ENCODE assay signal across 8 cellular contexts in genomic region chr19:52336976-52337375, GRCh38. TPM values are rescaled to one million over a fixed set of nuclear protein-coding genes. Genes with fewer than 3 reads are reported as not detected.
A peak's percentile ranks its signal among the peaks of the same experiment; 100 is the strongest.
DNase-seq lines count a peak whose midpoint lies in the region; ATAC-seq and TF ChIP-seq lines count a peak whose summit lies in the region.

No MANE protein-coding gene starts in this region.

- no peak for TF ChIP-seq POLR2A in lower leg skin (IDR thresholded peaks at IDR 0.05)

- peaks cover 5 to 94% (median 43%) of the 10 kb centered on the region in 11 donors for H3K9me3 Mint-ChIP-seq in naive thymus-derived CD4-positive, alpha-beta T cell

- POLR2A ChIA-PET in BJ (lab: Charles Lee) = no interaction called here
- POLR2A ChIA-PET in naive thymus-derived CD4-positive, alpha-beta T cell (lab: Charles Lee) = interaction anchor here (0.6 to 1.7 kb wide), 2 partner anchors 33 to 258 kb away, joined by 4 to 5 read pairs; partner anchors contain the start of gene ZNF880

- peak overlapping the region; percentile 87 to 97 (median 93) for H3K4me3 Mint-ChIP-seq in naive thymus-derived CD4-positive, alpha-beta T cell

- H3K27me3 ChIP-seq in BJ (ENCODE audit: control insufficient read depth, insufficient read depth, low read length) = no peaks in the 10 kb centered on the region
- no peaks in the 10 kb centered on the region for H3K27me3 ChIP-seq in effector memory CD4-positive, alpha-beta T cell (replicated peaks; ENCODE audit: control insufficient read depth, insufficient read depth, low read length, poor library complexity, severe bottlenecking)
- no peaks in the 10 kb centered on the region for H3K27me3 ChIP-seq in naive thymus-derived CD4-positive, alpha-beta T cell (ENCODE audit: control insufficient read depth in 2 of 2, insufficient read depth in 2 of 2, low read length in 2 of 2)

- no peak overlapping the region for H3K27ac ChIP-seq in effector memory CD4-positive, alpha-beta T cell (ENCODE audit: insufficient read depth, low read length, poor library complexity, severe bottlenecking)
- peak overlapping the region; percentile 83 for H3K27ac ChIP-seq in naive thymus-derived CD4-positive, alpha-beta T cell (ENCODE audit: low read depth, low read length)

- CTCF ChIA-PET in BJ (lab: Yijun Ruan, JAX) = interaction anchor here (0.6 to 1.0 kb wide), 2 partner anchors 13 to 153 kb away, joined by 3 read pairs; no protein-coding TSS in a partner anchor
- CTCF ChIA-PET in naive thymus-derived CD4-positive, alpha-beta T cell (lab: Charles Lee) = no interaction called here

- no peak for TF ChIP-seq CTCF in BJ (IDR thresholded peaks at IDR 0.05; ENCODE audit: insufficient read depth, low read depth, low read length)
- no peak for TF ChIP-seq CTCF in LNCaP clone FGC (IDR thresholded peaks at IDR 0.05; ENCODE audit: control insufficient read depth, extremely low read depth, insufficient read depth)
- no peak for TF ChIP-seq CTCF in lower leg skin (IDR thresholded peaks at IDR 0.05)

- no peaks in the 10 kb centered on the region for H3K27me3 Mint-ChIP-seq in naive thymus-derived CD4-positive, alpha-beta T cell

- peaks cover 17 to 43% (median 26%) of the 10 kb centered on the region in 5 donors for H3K36me3 Mint-ChIP-seq in naive thymus-derived CD4-positive, alpha-beta T cell

- H3K36me3 ChIP-seq in BJ (ENCODE audit: control insufficient read depth, insufficient read depth, low read length) = no peaks in the 10 kb centered on the region
- no peaks in the 10 kb centered on the region for H3K36me3 ChIP-seq in effector memory CD4-positive, alpha-beta T cell (ENCODE audit: control insufficient read depth, insufficient read depth, low read length)
- peaks cover 0 to 4% (median 0%) of the 10 kb centered on the region in 3 experiments for H3K36me3 ChIP-seq in naive thymus-derived CD4-positive, alpha-beta T cell (ENCODE audit: control insufficient read depth in 2 of 3, insufficient read depth in 3 of 3, low read length in 3 of 3)

- H3K4me1 ChIP-seq in effector memory CD4-positive, alpha-beta T cell (ENCODE audit: control insufficient read depth, insufficient read depth, low read length, poor library complexity, severe bottlenecking) = peaks cover 10% of the 10 kb centered on the region
- peaks cover 0 to 6% of the 10 kb centered on the region in 2 donors for H3K4me1 ChIP-seq in naive thymus-derived CD4-positive, alpha-beta T cell (ENCODE audit: control insufficient read depth in 2 of 2, insufficient read depth in 2 of 2, low read length in 2 of 2)

- 4 to 8% methylated on average over 3 of the region's 3 CpGs for WGBS in lower leg skin, 2 donors

- ATAC-seq in naive thymus-derived CD4-positive, alpha-beta T cell = no peak
- ATAC-seq in HG03025 (IDR thresholded peaks at IDR 0.05; ENCODE audit: low FRiP score, unreplicated experiment) (no peak), GM21423 (IDR thresholded peaks at IDR 0.05; ENCODE audit: unreplicated experiment) (no peak)

- peak overlapping the region; percentile 73 for H3K4me3 ChIP-seq in BJ (ENCODE audit: low read depth, low read length)
- H3K4me3 ChIP-seq in LNCaP clone FGC (ENCODE audit: low read depth, low read length) = peak overlapping the region; percentile 83
- peak overlapping the region; percentile 80 for H3K4me3 ChIP-seq in effector memory CD4-positive, alpha-beta T cell (ENCODE audit: insufficient read depth, low read depth, low read length, poor library complexity, severe bottlenecking)
- H3K4me3 ChIP-seq in naive thymus-derived CD4-positive, alpha-beta T cell (ENCODE audit: low read length) = peak overlapping the region; percentile 88
- no peak overlapping the region for H3K4me3 ChIP-seq in lower leg skin (ENCODE audit: low read depth, poor library complexity, severe bottlenecking)

- intact Hi-C loops in naive thymus-derived CD4-positive, alpha-beta T cell (cut with micrococcal nuclease) = loop anchor here (1.0 to 2.0 kb wide), 7 partner anchors 32 to 398 kb away; partner anchors contain the start of genes ZNF480 (in 1 of the 2), ZNF528 (in 1 of the 2), ZNF611 (in 1 of the 2) and ZNF766 (in 1 of the 2)
- intact Hi-C loops in lower leg skin (cut with DNase I; ENCODE audit: low total_unique reads) = no loop called here

- H3K4me1 Mint-ChIP-seq in naive thymus-derived CD4-positive, alpha-beta T cell = peaks cover 11 to 19% (median 16%) of the 10 kb centered on the region in 7 donors

- peak overlapping the region; percentile 81 to 97 (median 96) for H3K27ac Mint-ChIP-seq in naive thymus-derived CD4-positive, alpha-beta T cell

- peaks cover 10% of the 10 kb centered on the region for H3K9me3 ChIP-seq in effector memory CD4-positive, alpha-beta T cell (ENCODE audit: control insufficient read depth, low read length)
- peaks cover under 1 to 23% (median 2%) of the 10 kb centered on the region in 3 experiments for H3K9me3 ChIP-seq in naive thymus-derived CD4-positive, alpha-beta T cell (ENCODE audit: control insufficient read depth in 2 of 3, low read length in 3 of 3)

- DNase-seq in BJ (ENCODE audit: low read depth) = no peak
- DNase-seq in LNCaP clone FGC (ENCODE audit: low read depth) = no peak
- no peak for DNase-seq in effector memory CD4-positive, alpha-beta T cell
- no peak for DNase-seq in naive thymus-derived CD4-positive, alpha-beta T cell
- DNase-seq in lower leg skin (ENCODE audit: low spot score in 2 of 2) = no peak
- no peak for DNase-seq in NCI-H1092 (lab: John Stamatoyannopoulos, UW)

RNA-seq across cellular contexts. Expression of gene ZNF610, which starts 0.9 kb away (rescaled TPM):
- polyA plus RNA-seq in BJ (2011; rRNA removed) = 1.4 and 1.7 TPM in 2 replicates
- 2.3 TPM in 2 replicates for polyA minus RNA-seq in BJ (2011; rRNA and poly(A)+ RNA removed)
- total RNA-seq in naive thymus-derived CD4-positive, alpha-beta T cell = 1 to 10 TPM in 2 of 5 experiments, under 1 TPM in 3; 0.42 to 4.3 (median 0.93) TPM
- polyA plus RNA-seq in naive thymus-derived CD4-positive, alpha-beta T cell = 1 to 10 TPM; 2.0 to 2.6 TPM
- total RNA-seq in lower leg skin = 1 to 10 TPM in 1 of 4 donors, under 1 TPM in 3; 0.67 to 1.3 (median 0.87) TPM

RNA-seq across cellular contexts. Expression of gene ZNF880, which starts 32.7 kb away (rescaled TPM):
- 12.9 and 16.1 TPM in 2 replicates for polyA plus RNA-seq in BJ (2011; rRNA removed)
- polyA minus RNA-seq in BJ (2011; rRNA and poly(A)+ RNA removed) = 11.5 and 11.7 TPM in 2 replicates
- 10 to 100 TPM; 10.3 to 33.5 (median 25.4) TPM for total RNA-seq in naive thymus-derived CD4-positive, alpha-beta T cell
- polyA plus RNA-seq in naive thymus-derived CD4-positive, alpha-beta T cell = 10 to 100 TPM; 32.0 to 43.9 TPM
- total RNA-seq in lower leg skin = 10 to 100 TPM; 15.2 to 19.7 (median 15.7) TPM

RNA-seq across cellular contexts. Expression of gene ZNF480, which starts 40.0 kb away (rescaled TPM):
- 2.1 and 4.8 TPM in 2 replicates for polyA plus RNA-seq in BJ (2011; rRNA removed)
- polyA minus RNA-seq in BJ (2011; rRNA and poly(A)+ RNA removed) = 2.8 and 3.4 TPM in 2 replicates
- 10 to 100 TPM in 4 of 5 experiments, 1 to 10 TPM in 1; 8.5 to 28.9 (median 13.3) TPM for total RNA-seq in naive thymus-derived CD4-positive, alpha-beta T cell
- polyA plus RNA-seq in naive thymus-derived CD4-positive, alpha-beta T cell = 10 to 100 TPM; 20.8 to 29.0 TPM
- 1 to 10 TPM; 2.8 to 6.2 (median 5.7) TPM for total RNA-seq in lower leg skin
